Comparison of ENCODE assay signal across 38 cellular contexts in genomic region chrX:100599456-100599855, GRCh38. TPM values are rescaled to one million over a fixed set of nuclear protein-coding genes. Genes with fewer than 3 reads are reported as not detected.
"Had no signal": no experiment of that assay in that cellular context is flagged by ENCODE, and none has a peak within 500 bp of the region (broad histone marks: within the 10 kb centered on the region; RNA-seq: fewer than 3 reads in every experiment).

No MANE protein-coding gene starts in this region.

- H3K4me1 ChIP-seq: adrenal gland, body of pancreas, breast epithelium had no signal

- DNase-seq: activated B cell treated with CpG ODN at 0.5 μM for 24 hours; activated CD4-positive, alpha-beta memory T cell treated with anti-CD3 and anti-CD28 coated beads for 36 hours; activated CD4-positive, alpha-beta T cell treated with anti-CD3 and anti-CD28 coated beads for 4 hours; activated CD4-positive, alpha-beta T cell treated with anti-CD3 and anti-CD28 coated beads, Interleukin-2, amount 10 ng/mL, durations not matched to agents 24 days and 14 days; activated CD4-positive, alpha-beta T cell treated with anti-CD3 and anti-CD28 coated beads, Interleukin-2, amount 50 U/mL, for 1 hour; activated CD4-positive, alpha-beta T cell treated with anti-CD3 and anti-CD28 coated beads, Interleukin-2, amount 50 U/mL, for 4 hours; activated CD4-positive, CD25-positive, alpha-beta regulatory T cell treated with anti-CD3 and anti-CD28 coated beads, Interleukin-2, amount 50 U/mL, for 72 hours; activated CD8-positive, alpha-beta memory T cell treated with anti-CD3 and anti-CD28 coated beads, Interleukin-2, amount 50 U/mL, for 4 hours; activated CD8-positive, alpha-beta T cell treated with anti-CD3 and anti-CD28 coated beads for 36 hours; activated effector memory CD4-positive, alpha-beta T cell treated with anti-CD3 and anti-CD28 coated beads, Interleukin-2, amount 50 U/mL, for 16 hours; activated gamma-delta T cell treated with Interleukin-2 at 50 U/mL for 16 hours; activated naive CD4-positive, alpha-beta T cell; activated naive CD4-positive, alpha-beta T cell treated with anti-CD3 and anti-CD28 coated beads for 36 hours; activated naive CD4-positive, alpha-beta T cell treated with anti-CD3 and anti-CD28 coated beads, Interleukin-2, amount 50 U/mL, for 16 hours; activated naive CD8-positive, alpha-beta T cell treated with anti-CD3 and anti-CD28 coated beads for 36 hours; activated T-cell treated with anti-CD3 and anti-CD28 coated beads for 4 hours; activated T-cell treated with anti-CD3 and anti-CD28 coated beads, Interleukin-2, amount 50 U/mL, for 1 hour; activated T-cell treated with anti-CD3 and anti-CD28 coated beads, Interleukin-2, amount 50 U/mL, for 4 hours; activated T-cell treated with anti-CD3 and anti-CD28 coated beads, Interleukin-2, amount 50 U/mL, for 72 hours; adrenal gland; amniotic stem cell; aorta; body of pancreas; brain microvascular endothelial cell; central memory CD4-positive, alpha-beta T cell; T-helper 1 cell; T-helper 2 cell; T-helper 9 cell had no signal

- H3K27me3 ChIP-seq: adrenal gland, body of pancreas, brain microvascular endothelial cell had no signal

- H3K4me3 Mint-ChIP-seq: activated B cell treated with CpG ODN at 0.5 μM for 24 hours; activated CD4-positive, alpha-beta memory T cell treated with anti-CD3 and anti-CD28 coated beads for 36 hours; activated CD4-positive, alpha-beta T cell treated with anti-CD3 and anti-CD28 coated beads, Interleukin-2, amount 10 ng/mL, durations not matched to agents 24 days and 14 days; activated CD8-positive, alpha-beta T cell treated with anti-CD3 and anti-CD28 coated beads for 36 hours; activated naive CD4-positive, alpha-beta T cell treated with anti-CD3 and anti-CD28 coated beads for 36 hours; activated naive CD8-positive, alpha-beta T cell treated with anti-CD3 and anti-CD28 coated beads for 36 hours; activated T-cell treated with anti-CD3 and anti-CD28 coated beads, Interleukin-2, amount 50 U/mL, for 4 hours; activated T-cell treated with anti-CD3 and anti-CD28 coated beads, Interleukin-2, amount 50 U/mL, for 72 hours; activated T-helper 1 cell treated with anti-CD3 and anti-CD28 coated beads, Interleukin-12 subunit alpha, Interleukin-12 subunit beta, Interleukin-2, Interleukin-4 antibody, amounts not matched to agents 30 ng/mL and 10 ng/mL and 1 ng/mL, durations not matched to agents 14 hours and 24 hours and 36 hours; activated T-helper 17 cell treated with anti-CD3 and anti-CD28 coated beads, Interleukin-2, amount 50 U/mL, for 72 hours; T-helper 1 cell treated with Interleukin-12 subunit alpha and Interleukin-12 subunit beta and Interleukin-4 antibody, amounts not matched to agents 30 μg/mL and 1 μg/mL, for 36 hours; T-helper 2 cell treated with Interferon-gamma antibody and Interleukin-4, amounts not matched to agents 5 μg/mL and 100 μg/mL, for 36 hours had no signal

- H3K4me1 Mint-ChIP-seq: activated CD4-positive, alpha-beta T cell treated with anti-CD3 and anti-CD28 coated beads, Interleukin-2, amount 10 ng/mL, durations not matched to agents 24 days and 14 days; activated T-helper 17 cell treated with anti-CD3 and anti-CD28 coated beads, Interleukin-2, amount 50 U/mL, for 72 hours had no signal

- H3K36me3 ChIP-seq: adrenal gland, brain microvascular endothelial cell, breast epithelium had no signal

- H3K9me3 Mint-ChIP-seq: activated B cell treated with CpG ODN at 0.5 μM for 24 hours; activated CD4-positive, alpha-beta memory T cell treated with anti-CD3 and anti-CD28 coated beads for 36 hours; activated CD4-positive, alpha-beta T cell treated with anti-CD3 and anti-CD28 coated beads, Interleukin-2, amount 10 ng/mL, durations not matched to agents 24 days and 14 days; activated CD8-positive, alpha-beta T cell treated with anti-CD3 and anti-CD28 coated beads for 36 hours; activated naive CD4-positive, alpha-beta T cell treated with anti-CD3 and anti-CD28 coated beads for 36 hours; activated naive CD4-positive, alpha-beta T cell treated with anti-CD3 and anti-CD28 coated beads, Interleukin-2, amount 50 U/mL, for 72 hours; activated naive CD8-positive, alpha-beta T cell treated with anti-CD3 and anti-CD28 coated beads for 36 hours; activated T-cell treated with anti-CD3 and anti-CD28 coated beads, Interleukin-2, amount 50 U/mL, for 4 hours; activated T-cell treated with anti-CD3 and anti-CD28 coated beads, Interleukin-2, amount 50 U/mL, for 72 hours; activated T-helper 1 cell treated with anti-CD3 and anti-CD28 coated beads, Interleukin-12 subunit alpha, Interleukin-12 subunit beta, Interleukin-2, Interleukin-4 antibody, amounts not matched to agents 30 ng/mL and 10 ng/mL and 1 ng/mL, durations not matched to agents 14 hours and 24 hours and 36 hours; activated T-helper 17 cell treated with anti-CD3 and anti-CD28 coated beads, Interleukin-2, amount 50 U/mL, for 72 hours; T-helper 1 cell treated with Interleukin-12 subunit alpha and Interleukin-12 subunit beta and Interleukin-4 antibody, amounts not matched to agents 30 μg/mL and 1 μg/mL, for 36 hours; T-helper 2 cell treated with Interferon-gamma antibody and Interleukin-4, amounts not matched to agents 5 μg/mL and 100 μg/mL, for 36 hours had no signal

- H3K27me3 Mint-ChIP-seq: activated CD4-positive, alpha-beta memory T cell treated with anti-CD3 and anti-CD28 coated beads for 36 hours; activated CD4-positive, alpha-beta T cell treated with anti-CD3 and anti-CD28 coated beads, Interleukin-2, amount 10 ng/mL, durations not matched to agents 24 days and 14 days; activated CD8-positive, alpha-beta T cell treated with anti-CD3 and anti-CD28 coated beads for 36 hours; activated T-helper 17 cell treated with anti-CD3 and anti-CD28 coated beads, Interleukin-2, amount 50 U/mL, for 72 hours had no signal

- H3K36me3 Mint-ChIP-seq: activated CD4-positive, alpha-beta memory T cell treated with anti-CD3 and anti-CD28 coated beads for 36 hours; activated naive CD4-positive, alpha-beta T cell treated with anti-CD3 and anti-CD28 coated beads, Interleukin-2, amount 50 U/mL, for 72 hours; activated naive CD8-positive, alpha-beta T cell treated with anti-CD3 and anti-CD28 coated beads for 36 hours had no signal

- H3K27ac ChIP-seq: adrenal gland, body of pancreas, brain microvascular endothelial cell, breast epithelium, VCaP had no signal

- H3K4me3 ChIP-seq: adrenal gland, body of pancreas, breast epithelium had no signal

- H3K27ac Mint-ChIP-seq: activated B cell treated with CpG ODN at 0.5 μM for 24 hours; activated CD4-positive, alpha-beta memory T cell treated with anti-CD3 and anti-CD28 coated beads for 36 hours; activated CD4-positive, alpha-beta T cell treated with anti-CD3 and anti-CD28 coated beads, Interleukin-2, amount 10 ng/mL, durations not matched to agents 24 days and 14 days; activated CD8-positive, alpha-beta T cell treated with anti-CD3 and anti-CD28 coated beads for 36 hours; activated naive CD4-positive, alpha-beta T cell treated with anti-CD3 and anti-CD28 coated beads for 36 hours; activated naive CD4-positive, alpha-beta T cell treated with anti-CD3 and anti-CD28 coated beads, Interleukin-2, amount 50 U/mL, for 72 hours; activated naive CD8-positive, alpha-beta T cell treated with anti-CD3 and anti-CD28 coated beads for 36 hours; activated T-cell treated with anti-CD3 and anti-CD28 coated beads, Interleukin-2, amount 50 U/mL, for 72 hours; activated T-helper 1 cell treated with anti-CD3 and anti-CD28 coated beads, Interleukin-12 subunit alpha, Interleukin-12 subunit beta, Interleukin-2, Interleukin-4 antibody, amounts not matched to agents 30 ng/mL and 10 ng/mL and 1 ng/mL, durations not matched to agents 14 hours and 24 hours and 36 hours; activated T-helper 17 cell treated with anti-CD3 and anti-CD28 coated beads, Interleukin-2, amount 50 U/mL, for 72 hours; T-helper 1 cell treated with Interleukin-12 subunit alpha and Interleukin-12 subunit beta and Interleukin-4 antibody, amounts not matched to agents 30 μg/mL and 1 μg/mL, for 36 hours; T-helper 2 cell treated with Interferon-gamma antibody and Interleukin-4, amounts not matched to agents 5 μg/mL and 100 μg/mL, for 36 hours had no signal

- H3K9me3 ChIP-seq: adrenal gland, body of pancreas, breast epithelium had no signal

RNA-seq across cellular contexts. Expression of gene TNMD, which starts 14.7 kb away (rescaled TPM):
- total RNA-seq: activated B cell treated with CpG ODN at 0.5 μM for 24 hours; activated CD4-positive, alpha-beta memory T cell treated with anti-CD3 and anti-CD28 coated beads for 36 hours; activated CD4-positive, alpha-beta T cell treated with anti-CD3 and anti-CD28 coated beads, Interleukin-2, amount 10 ng/mL, durations not matched to agents 24 days and 14 days; activated CD8-positive, alpha-beta memory T cell treated with anti-CD3 and anti-CD28 coated beads for 36 hours; activated CD8-positive, alpha-beta T cell treated with anti-CD3 and anti-CD28 coated beads for 36 hours; activated naive CD4-positive, alpha-beta T cell treated with anti-CD3 and anti-CD28 coated beads for 36 hours; activated naive CD4-positive, alpha-beta T cell treated with anti-CD3 and anti-CD28 coated beads, Interleukin-2, amount 50 U/mL, for 72 hours; activated naive CD8-positive, alpha-beta T cell treated with anti-CD3 and anti-CD28 coated beads for 36 hours; activated T-cell treated with anti-CD3 and anti-CD28 coated beads, Interleukin-2, amount 50 U/mL, for 4 hours; activated T-cell treated with anti-CD3 and anti-CD28 coated beads, Interleukin-2, amount 50 U/mL, for 72 hours; activated T-helper 1 cell treated with anti-CD3 and anti-CD28 coated beads, Interleukin-12 subunit alpha, Interleukin-12 subunit beta, Interleukin-2, Interleukin-4 antibody, amounts not matched to agents 30 ng/mL and 10 ng/mL and 1 ng/mL, durations not matched to agents 14 hours and 24 hours and 36 hours; activated T-helper 17 cell treated with anti-CD3 and anti-CD28 coated beads, Interleukin-2, amount 50 U/mL, for 72 hours; astrocyte; cerebellum had no signal
- polyA plus RNA-seq: aorta had no signal

RNA-seq across cellular contexts. Expression of gene TSPAN6, which starts 37.1 kb away (rescaled TPM):
- total RNA-seq: activated CD4-positive, alpha-beta T cell treated with anti-CD3 and anti-CD28 coated beads, Interleukin-2, amount 10 ng/mL, durations not matched to agents 24 days and 14 days; activated T-helper 1 cell treated with anti-CD3 and anti-CD28 coated beads, Interleukin-12 subunit alpha, Interleukin-12 subunit beta, Interleukin-2, Interleukin-4 antibody, amounts not matched to agents 30 ng/mL and 10 ng/mL and 1 ng/mL, durations not matched to agents 14 hours and 24 hours and 36 hours; activated T-helper 17 cell treated with anti-CD3 and anti-CD28 coated beads, Interleukin-2, amount 50 U/mL, for 72 hours had no signal

RNA-seq across cellular contexts. Expression of gene SRPX2, which starts 44.5 kb away (rescaled TPM):
- total RNA-seq: activated B cell treated with CpG ODN at 0.5 μM for 24 hours; activated CD4-positive, alpha-beta memory T cell treated with anti-CD3 and anti-CD28 coated beads for 36 hours; activated CD4-positive, alpha-beta T cell treated with anti-CD3 and anti-CD28 coated beads, Interleukin-2, amount 10 ng/mL, durations not matched to agents 24 days and 14 days; activated CD8-positive, alpha-beta memory T cell treated with anti-CD3 and anti-CD28 coated beads for 36 hours; activated CD8-positive, alpha-beta T cell treated with anti-CD3 and anti-CD28 coated beads for 36 hours; activated naive CD4-positive, alpha-beta T cell treated with anti-CD3 and anti-CD28 coated beads for 36 hours; activated naive CD4-positive, alpha-beta T cell treated with anti-CD3 and anti-CD28 coated beads, Interleukin-2, amount 50 U/mL, for 72 hours; activated naive CD8-positive, alpha-beta T cell treated with anti-CD3 and anti-CD28 coated beads for 36 hours; activated T-cell treated with anti-CD3 and anti-CD28 coated beads, Interleukin-2, amount 50 U/mL, for 4 hours; activated T-cell treated with anti-CD3 and anti-CD28 coated beads, Interleukin-2, amount 50 U/mL, for 72 hours; activated T-helper 1 cell treated with anti-CD3 and anti-CD28 coated beads, Interleukin-12 subunit alpha, Interleukin-12 subunit beta, Interleukin-2, Interleukin-4 antibody, amounts not matched to agents 30 ng/mL and 10 ng/mL and 1 ng/mL, durations not matched to agents 14 hours and 24 hours and 36 hours; activated T-helper 17 cell treated with anti-CD3 and anti-CD28 coated beads, Interleukin-2, amount 50 U/mL, for 72 hours had no signal
